Comparison of ENCODE assay signal across 19 cellular contexts in the genomic region with DNA sequence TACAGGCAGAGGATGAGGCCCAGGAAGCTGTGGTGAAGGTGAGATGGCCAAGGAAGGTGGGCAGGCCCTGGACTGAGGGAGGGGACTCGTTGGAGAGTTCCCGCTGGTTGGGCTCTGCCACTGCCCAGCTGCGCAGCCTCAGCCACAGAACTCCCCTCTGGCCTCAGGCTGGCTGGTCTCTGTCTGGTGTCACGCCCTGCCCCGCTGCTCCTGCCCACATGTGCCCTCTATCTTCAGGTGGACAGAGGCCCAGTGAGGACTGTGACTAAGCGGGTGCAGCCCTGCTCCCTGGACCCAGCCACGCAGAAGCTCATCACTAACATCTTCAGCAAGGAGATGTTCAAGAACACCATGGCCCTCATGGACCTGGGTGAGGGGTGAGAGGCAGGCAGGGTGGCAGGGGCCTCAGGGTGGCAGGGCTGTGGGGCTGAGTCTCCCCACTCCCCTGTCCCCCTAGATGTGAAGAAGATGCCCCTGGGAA. TPM values are rescaled to one million over a fixed set of nuclear protein-coding genes. Genes with fewer than 3 reads are reported as not detected.
DNase-seq lines count a peak whose midpoint lies in the region; ATAC-seq, FAIRE-seq and TF ChIP-seq lines count a peak whose summit lies in the region.
"Had no signal": no experiment of that assay in that cellular context is flagged by ENCODE, and none has a peak within 500 bp of the region (broad histone marks: within the 10 kb centered on the region; RNA-seq: fewer than 3 reads in every experiment).

No MANE protein-coding gene starts in this region.

- no peak for TF ChIP-seq CTCF in IMR-90 (conservative IDR thresholded peaks at IDR 0.05; ENCODE audit: low read depth, low read length)
- no peak for TF ChIP-seq CTCF in kidney (IDR thresholded peaks at IDR 0.05; ENCODE audit: borderline replicate concordance, extremely low read depth, insufficient read depth)
- TF ChIP-seq CTCF in PC-9 (conservative IDR thresholded peaks at IDR 0.05) = no peak

- peaks cover 2% of the 10 kb centered on the region; the same call in 1 of the 2 replicates for H3K36me3 ChIP-seq in IMR-90 (ENCODE audit: control insufficient read depth, insufficient read depth, low read length)
- peaks cover 4 to 9% of the 10 kb centered on the region in 2 donors for H3K36me3 ChIP-seq in kidney (ENCODE audit: control insufficient read depth in 1 of 2, insufficient read depth in 2 of 2, low read length in 2 of 2)
- no peaks in the 10 kb centered on the region for H3K36me3 ChIP-seq in PC-9 (ENCODE audit: low read depth)
- H3K36me3 ChIP-seq: MG63 had no signal

- peak overlapping the region; percentile 26 for H3K27ac Mint-ChIP-seq in stimulated activated effector memory CD8-positive, alpha-beta T cell treated with anti-CD3 and anti-CD28 coated beads, Interleukin-12 subunit alpha, Interleukin-12 subunit beta, amount 100 ng/mL, for 72 hours

- no peak overlapping the region for H4K8ac ChIP-seq in IMR-90 (ENCODE audit: low read depth in 2 of 2, low read length in 2 of 2)

- H3K4me1 ChIP-seq in IMR-90 (ENCODE audit: control insufficient read depth, insufficient read depth, low read length) = peaks cover 13% of the 10 kb centered on the region
- H3K4me1 ChIP-seq in kidney (ENCODE audit: control insufficient read depth in 1 of 2, insufficient read depth in 1 of 2, low read depth in 1 of 2, low read length in 2 of 2) = peaks cover 15 to 17% of the 10 kb centered on the region in 2 donors
- H3K4me1 ChIP-seq in PC-9 (replicated peaks; ENCODE audit: insufficient read depth) = peaks cover 16% of the 10 kb centered on the region; the same call in 1 of the 2 replicates

- no peaks in the 10 kb centered on the region; the same call in 1 of the 2 replicates for H3F3A ChIP-seq in PC-9 (ENCODE audit: insufficient read depth, low read depth)

- TF ChIP-seq POLR2A in IMR-90 (IDR thresholded peaks at IDR 0.05; ENCODE audit: low read depth, low read length) = no peak

- H3K23ac ChIP-seq in IMR-90 (ENCODE audit: low read depth, low read length) = no peak overlapping the region

- H2BK20ac ChIP-seq in IMR-90 (ENCODE audit: low read depth, low read length) = no peak overlapping the region

- no peak overlapping the region for H3K9ac ChIP-seq in IMR-90 (ENCODE audit: low read depth, low read length)
- H3K9ac ChIP-seq in kidney (ENCODE audit: low read length in 2 of 2) = no peak overlapping the region

- no peak overlapping the region for H2AK5ac ChIP-seq in IMR-90 (ENCODE audit: low read depth, low read length)

- H3K9me3 ChIP-seq in IMR-90 (ENCODE audit: control insufficient read depth, insufficient read depth, low read length) = no peaks in the 10 kb centered on the region
- H3K9me3 ChIP-seq in kidney (ENCODE audit: control insufficient read depth in 1 of 2, low read length in 2 of 2) = no peaks in the 10 kb centered on the region
- H3K9me3 ChIP-seq in PC-9 (ENCODE audit: insufficient read depth, low read depth) = no peaks in the 10 kb centered on the region
- H3K9me3 ChIP-seq: MG63 had no signal

- peaks cover 12% of the 10 kb centered on the region for H3K9me1 ChIP-seq in IMR-90 (ENCODE audit: insufficient read depth, low read length)

- H3K4me3 Mint-ChIP-seq in stimulated activated effector memory CD8-positive, alpha-beta T cell treated with anti-CD3 and anti-CD28 coated beads, Interleukin-12 subunit alpha, Interleukin-12 subunit beta, amount 100 ng/mL, for 72 hours = no peak overlapping the region

- FAIRE-seq in kidney (lab: Jason Lieb, UNC) = no peak

- H3K9me2 ChIP-seq in PC-9 (ENCODE audit: insufficient read depth) = no peaks in the 10 kb centered on the region

- H4K20me1 ChIP-seq in IMR-90 (ENCODE audit: insufficient read depth, low read length) (peaks cover 9% of the 10 kb centered on the region), PC-9 (ENCODE audit: insufficient read depth) (peaks cover 4% of the 10 kb centered on the region; the same call in 1 of the 2 replicates)

- BruUV-seq in IMR-90 (replicated peaks; lab: Mats Ljungman, UMichigan) (no TSS peak), PC-9 (replicated peaks; lab: Mats Ljungman, UMichigan) (no TSS peak)

- no peak for TF ChIP-seq RAD21 in IMR-90 (IDR thresholded peaks at IDR 0.05; ENCODE audit: low read length)

- no peaks in the 10 kb centered on the region for H3K9me3 Mint-ChIP-seq in stimulated activated effector memory CD8-positive, alpha-beta T cell treated with anti-CD3 and anti-CD28 coated beads, Interleukin-12 subunit alpha, Interleukin-12 subunit beta, amount 100 ng/mL, for 72 hours

- H3K27me3 ChIP-seq in IMR-90 (ENCODE audit: control insufficient read depth, insufficient read depth, low read length) (no peaks in the 10 kb centered on the region), PC-9 (ENCODE audit: insufficient read depth, low read depth) (no peaks in the 10 kb centered on the region)
- H3K27me3 ChIP-seq: MG63 had no signal

- 70% methylated on average over 2 of the region's 7 CpGs; no CpG with 5 or more reads in 1 of the 2 experiments for WGBS in IMR-90 (ENCODE audit: extremely low coverage in 2 of 2, insufficient read length in 1 of 2), 2 experiments

- no peak overlapping the region for H4K5ac ChIP-seq in IMR-90 (ENCODE audit: low read depth, low read length)

- H4K91ac ChIP-seq in IMR-90 (ENCODE audit: insufficient read depth, low read depth, low read length) = no peak overlapping the region

- in situ Hi-C loops in IMR-90 (cut with MboI; ENCODE audit: low sequenced_read_pairs) = loop anchor here (25.0 kb wide), 1 partner anchor 557 kb away; a partner anchor contains a TSS

- H2AK9ac ChIP-seq in IMR-90 (replicated peaks; ENCODE audit: low read depth, low read length, poor library complexity) = peak overlapping the region; percentile 8

- dilution Hi-C loops in IMR-90 (cut with HindIII; ENCODE audit: low sequenced_read_pairs, unreplicated experiment) = no loop called here

- no peak overlapping the region for H3K27ac ChIP-seq in IMR-90 (ENCODE audit: insufficient read depth, low read length)
- H3K27ac ChIP-seq in kidney (ENCODE audit: low read depth in 2 of 2, low read length in 2 of 2) = no peak overlapping the region
- H3K27ac ChIP-seq in PC-9 = no peak overlapping the region
- H3K27ac ChIP-seq: C4-2B had no signal

- peak; percentile 56 for DNase-seq in activated effector memory CD4-positive, alpha-beta T cell treated with anti-CD3 and anti-CD28 coated beads, Interleukin-2, amount 50 U/mL, for 16 hours
- DNase-seq in activated effector memory CD4-positive, alpha-beta T cell treated with Interleukin-2 at 50 U/mL for 16 hours = no peak
- DNase-seq in IMR-90 (no peak), kidney (peak; percentile 63), PC-9 (no peak)
- no peak for DNase-seq in stimulated activated effector memory CD8-positive, alpha-beta T cell treated with anti-CD3 and anti-CD28 coated beads, Interleukin-12 subunit alpha, Interleukin-12 subunit beta, amount 100 ng/mL, for 72 hours (ENCODE audit: low spot score in 2 of 2)
- DNase-seq: Karpas-422, MG63, NCI-H1092, NCI-H2081 treated with DMSO at 0.1 percent for 48 hours, NCI-H510A, NCI-H774, SHP77 had no signal

- no peak overlapping the region for H3K4me2 ChIP-seq in IMR-90 (ENCODE audit: low read depth, low read length)
- H3K4me2 ChIP-seq in PC-9 = no peak overlapping the region

- H3K18ac ChIP-seq in IMR-90 (ENCODE audit: low read depth, low read length) = no peak overlapping the region

- POLR2A ChIA-PET in IMR-90 (lab: Charles Lee; ENCODE audit: unreplicated experiment) = no interaction called here
- POLR2A ChIA-PET in PC-9 (lab: Charles Lee; ENCODE audit: unreplicated experiment) = no interaction called here

- H3K4me3 ChIP-seq in IMR-90 (ENCODE audit: insufficient read depth, low read depth, low read length) = no peak overlapping the region
- no peak overlapping the region for H3K4me3 ChIP-seq in kidney (ENCODE audit: low read length in 2 of 2)
- H3K4me3 ChIP-seq in PC-9 = no peak overlapping the region
- H3K4me3 ChIP-seq: MG63 had no signal

- H3K4me1 Mint-ChIP-seq in stimulated activated effector memory CD8-positive, alpha-beta T cell treated with anti-CD3 and anti-CD28 coated beads, Interleukin-12 subunit alpha, Interleukin-12 subunit beta, amount 100 ng/mL, for 72 hours = peaks cover 28% of the 10 kb centered on the region

- no peak overlapping the region for H3K14ac ChIP-seq in IMR-90 (replicated peaks; ENCODE audit: low read depth, low read length)

- no peak overlapping the region for H2BK5ac ChIP-seq in IMR-90 (ENCODE audit: low read depth, low read length, poor library complexity, severe bottlenecking)

- no peak overlapping the region for H3K4ac ChIP-seq in IMR-90 (ENCODE audit: low read depth, low read length)

- peaks cover 4% of the 10 kb centered on the region for H3K36me3 Mint-ChIP-seq in stimulated activated effector memory CD8-positive, alpha-beta T cell treated with anti-CD3 and anti-CD28 coated beads, Interleukin-12 subunit alpha, Interleukin-12 subunit beta, amount 100 ng/mL, for 72 hours

- CTCF ChIA-PET in IMR-90 (lab: Yijun Ruan, JAX) = no interaction called here
- CTCF ChIA-PET in PC-9 (lab: Charles Lee) = no interaction called here

- peaks cover 18 to 29% of the 10 kb centered on the region in 2 experiments; a peak in 3 of 4 replicates for H3K79me1 ChIP-seq in IMR-90 (ENCODE audit: low read depth in 1 of 2, low read length in 2 of 2)

- no peak overlapping the region for H2BK15ac ChIP-seq in IMR-90 (ENCODE audit: low read depth, low read length)

- ATAC-seq in IMR-90 (ENCODE audit: low read depth) = no peak
- no peak for ATAC-seq in stimulated activated effector memory CD8-positive, alpha-beta T cell treated with anti-CD3 and anti-CD28 coated beads, Interleukin-12 subunit alpha, Interleukin-12 subunit beta, amount 100 ng/mL, for 72 hours
- ATAC-seq in HG02870 (IDR thresholded peaks at IDR 0.05; ENCODE audit: unreplicated experiment) = no peak
- ATAC-seq in GM21360 (IDR thresholded peaks at IDR 0.05; ENCODE audit: unreplicated experiment) = no peak

- H3K56ac ChIP-seq in IMR-90 (ENCODE audit: extremely low read depth, insufficient read depth, low read length) = no peak overlapping the region

- H2AFZ ChIP-seq in IMR-90 (replicated peaks; ENCODE audit: low read length, poor library complexity) = no peak overlapping the region
- no peak overlapping the region for H2AFZ ChIP-seq in PC-9

- H2BK120ac ChIP-seq in IMR-90 (ENCODE audit: low read depth, low read length) = no peak overlapping the region

- intact Hi-C loops in IMR-90 (cut with micrococcal nuclease) = loop anchor here (5.0 kb wide), 1 partner anchor 198 kb away; no protein-coding TSS in a partner anchor
- intact Hi-C loops in kidney (cut with DNase I) = no loop called here
- intact Hi-C loops in PC-9 (cut with micrococcal nuclease; ENCODE audit: unreplicated experiment) = loop anchor here (5.0 kb wide), 2 partner anchors 293 to 393 kb away; a partner anchor contains a TSS

- H3K79me2 ChIP-seq in PC-9 (ENCODE audit: low read depth) = peaks cover 21% of the 10 kb centered on the region

RNA-seq across cellular contexts. Expression of a gene that starts 2.4 kb away (rescaled TPM):
- total RNA-seq in IMR-90 (2012; rRNA removed) (14.4 and 16.3 TPM in 2 replicates), kidney (28.5 TPM), PC-9 (2021) (24.4 and 33.8 TPM in 2 replicates)
- polyA plus RNA-seq in IMR-90 (2012; rRNA removed) (22.0 and 22.5 TPM in 2 replicates), kidney (ENCODE audit: insufficient read depth, low read depth, low replicate concordance) (30.1 TPM)
- polyA plus RNA-seq in IMR-90 (2012; cell fraction: cytosol; rRNA removed) = 14.1 and 15.6 TPM in 2 replicates
- polyA plus RNA-seq in IMR-90 (2012; cell fraction: nucleus; rRNA removed; ENCODE audit: low replicate concordance) = 53.8 and 79.0 TPM in 2 replicates

RNA-seq across cellular contexts. Expression of a gene that starts 2.9 kb away (rescaled TPM):
- total RNA-seq in IMR-90 (2012; rRNA removed) (38.6 and 39.8 TPM in 2 replicates), kidney (18.6 TPM), PC-9 (2021) (23.4 and 23.9 TPM in 2 replicates)
- polyA plus RNA-seq in IMR-90 (2012; rRNA removed) (30.9 and 32.1 TPM in 2 replicates), kidney (ENCODE audit: insufficient read depth, low read depth, low replicate concordance) (17.8 TPM)
- 27.6 and 33.0 TPM in 2 replicates for polyA plus RNA-seq in IMR-90 (2012; cell fraction: cytosol; rRNA removed)
- polyA plus RNA-seq in IMR-90 (2012; cell fraction: nucleus; rRNA removed; ENCODE audit: low replicate concordance) = 21.4 and 51.0 TPM in 2 replicates

RNA-seq across cellular contexts. Expression of a gene that starts 10.6 kb away (rescaled TPM):
- total RNA-seq in IMR-90 (2012; rRNA removed) (under 0.01 TPM in 1 of 2 replicates, not detected in the other), kidney (0.09 TPM), PC-9 (2021) (not detected in 2 replicates)
- polyA plus RNA-seq in IMR-90 (2012; rRNA removed) (not detected in 2 replicates), kidney (ENCODE audit: insufficient read depth, low read depth, low replicate concordance) (0.41 TPM)
- polyA plus RNA-seq in IMR-90 (2012; cell fraction: cytosol; rRNA removed) = 0.03 TPM in 1 of 2 replicates, not detected in the other
- polyA plus RNA-seq in IMR-90 (2012; cell fraction: nucleus; rRNA removed; ENCODE audit: low replicate concordance) = 0.08 and 0.35 TPM in 2 replicates
- total RNA-seq: A673, H4, HT-29 had no signal

RNA-seq across cellular contexts. Expression of a gene that starts 22.7 kb away (rescaled TPM):
- total RNA-seq in IMR-90 (2012; rRNA removed) (70.8 and 71.1 TPM in 2 replicates), kidney (31.7 TPM), PC-9 (2021) (14.7 and 17.9 TPM in 2 replicates)
- polyA plus RNA-seq in IMR-90 (2012; rRNA removed) (110 and 122 TPM in 2 replicates), kidney (ENCODE audit: insufficient read depth, low read depth, low replicate concordance) (34.0 TPM)
- polyA plus RNA-seq in IMR-90 (2012; cell fraction: cytosol; rRNA removed) = 83.1 and 134 TPM in 2 replicates
- 274 and 587 TPM in 2 replicates for polyA plus RNA-seq in IMR-90 (2012; cell fraction: nucleus; rRNA removed; ENCODE audit: low replicate concordance)

RNA-seq across cellular contexts. Expression of a gene that starts 29.3 kb away (rescaled TPM):
- total RNA-seq in IMR-90 (2012; rRNA removed) = 6.4 and 7.2 TPM in 2 replicates
- polyA plus RNA-seq in IMR-90 (2012; rRNA removed) = 28.3 and 30.4 TPM in 2 replicates
- 17.0 and 38.2 TPM in 2 replicates for polyA plus RNA-seq in IMR-90 (2012; cell fraction: cytosol; rRNA removed)
- polyA plus RNA-seq in IMR-90 (2012; cell fraction: nucleus; rRNA removed; ENCODE audit: low replicate concordance) = 29.9 and 36.0 TPM in 2 replicates
- total RNA-seq in kidney = 73.5 TPM
- 207 TPM for polyA plus RNA-seq in kidney (ENCODE audit: insufficient read depth, low read depth, low replicate concordance)
- 63.2 and 64.4 TPM in 2 replicates for total RNA-seq in PC-9 (2021)

Comparison
In these comparisons a context has a peak if more than half of its experiments do, and no peak if none do; other contexts are left out.
1. DNase-seq: peak in activated effector memory CD4-positive, alpha-beta T cell treated with anti-CD3 and anti-CD28 coated beads, Interleukin-2, amount 50 U/mL, for 16 hours (single experiment) and kidney (single experiment); none in activated effector memory CD4-positive, alpha-beta T cell treated with Interleukin-2 at 50 U/mL for 16 hours (single experiment), IMR-90 (single experiment), stimulated activated effector memory CD8-positive, alpha-beta T cell treated with anti-CD3 and anti-CD28 coated beads, Interleukin-12 subunit alpha, Interleukin-12 subunit beta, amount 100 ng/mL, for 72 hours (0 of 2) and PC-9 (0 of 2).